8 cellular contexts compared by ENCODE assay signal in the genomic region with DNA sequence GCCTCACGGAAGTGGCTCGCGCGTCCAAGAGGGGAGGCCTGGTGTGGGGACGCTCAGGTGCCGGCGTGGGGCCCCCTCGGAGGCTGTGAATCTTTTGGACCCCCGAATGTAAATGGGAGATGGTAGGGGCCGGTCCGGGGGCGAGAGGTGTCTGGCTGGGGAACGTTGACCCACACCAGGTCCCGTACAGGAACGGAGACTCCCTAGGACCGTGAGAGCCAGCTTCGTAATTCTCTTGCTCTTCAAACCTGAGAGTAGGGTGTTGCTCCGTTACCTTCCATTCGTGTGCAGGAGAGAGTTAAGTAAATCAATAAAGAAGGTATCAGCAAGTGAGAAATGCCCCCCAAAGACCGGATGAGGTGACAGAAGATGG. TPM values are rescaled to one million over a fixed set of nuclear protein-coding genes. Genes with fewer than 3 reads are reported as not detected.
DNase-seq lines count a peak whose midpoint lies in the region; ATAC-seq, FAIRE-seq and TF ChIP-seq lines count a peak whose summit lies in the region.

No MANE protein-coding gene starts in this region.

- H3K79me2 ChIP-seq in astrocyte (ENCODE audit: insufficient read depth, low read length), result peaks cover 65% of the 10 kb centered on the region

- no peaks in the 10 kb centered on the region for H3K27me3 ChIP-seq in CD4-positive, CD25-positive, alpha-beta regulatory T cell (ENCODE audit: control insufficient read depth, insufficient read depth, low read length)
- H3K27me3 ChIP-seq in astrocyte (ENCODE audit: insufficient read depth, low read length) (no peaks in the 10 kb centered on the region), tibial nerve (no peaks in the 10 kb centered on the region)

- H3K4me1 Mint-ChIP-seq in CD4-positive, CD25-positive, alpha-beta regulatory T cell, result peaks cover 35 to 78% (median 68%) of the 10 kb centered on the region in 4 donors
- peaks cover 65% of the 10 kb centered on the region for H3K4me1 Mint-ChIP-seq in astrocyte (ENCODE audit: low read depth, unreplicated experiment)

- FAIRE-seq in astrocyte (lab: Jason Lieb, UNC), result no peak

- H3K36me3 ChIP-seq in CD4-positive, CD25-positive, alpha-beta regulatory T cell (ENCODE audit: control insufficient read depth, insufficient read depth, low read length), result no peaks in the 10 kb centered on the region
- peaks cover 8% of the 10 kb centered on the region for H3K36me3 ChIP-seq in astrocyte (ENCODE audit: insufficient read depth, low read length)
- peaks cover 0 to 3% (median 0%) of the 10 kb centered on the region in 3 donors for H3K36me3 ChIP-seq in tibial nerve

- H3K4me3 ChIP-seq in CD4-positive, CD25-positive, alpha-beta regulatory T cell (ENCODE audit: low read depth, low read length), result peak overlapping the region; percentile 85
- H3K4me3 ChIP-seq in astrocyte (ENCODE audit: insufficient read depth, low read depth, low read length) (peak overlapping the region; percentile 75), tibial nerve (peak overlapping the region; percentile 55 to 88 (median 74))

- H3K4me3 Mint-ChIP-seq in CD4-positive, CD25-positive, alpha-beta regulatory T cell, result peak overlapping the region; percentile 94 to 99 (median 97)
- peak overlapping the region; percentile 99 for H3K4me3 Mint-ChIP-seq in astrocyte (ENCODE audit: unreplicated experiment)

- H3K9me3 ChIP-seq in CD4-positive, CD25-positive, alpha-beta regulatory T cell (ENCODE audit: control insufficient read depth in 2 of 2, low read length in 2 of 2), result no peaks in the 10 kb centered on the region
- H3K9me3 ChIP-seq in astrocyte (ENCODE audit: insufficient read depth, low read depth, low read length), result no peaks in the 10 kb centered on the region
- no peaks in the 10 kb centered on the region for H3K9me3 ChIP-seq in tibial nerve

- no peaks in the 10 kb centered on the region for H3K27me3 Mint-ChIP-seq in CD4-positive, CD25-positive, alpha-beta regulatory T cell
- no peaks in the 10 kb centered on the region for H3K27me3 Mint-ChIP-seq in astrocyte (ENCODE audit: low read depth, unreplicated experiment)

- peak overlapping the region; percentile 94 to 99 (median 99) for H3K27ac Mint-ChIP-seq in CD4-positive, CD25-positive, alpha-beta regulatory T cell
- peak overlapping the region; percentile 100 for H3K27ac Mint-ChIP-seq in astrocyte (ENCODE audit: unreplicated experiment)

- H3K4me1 ChIP-seq in CD4-positive, CD25-positive, alpha-beta regulatory T cell (ENCODE audit: control insufficient read depth, insufficient read depth, low read length, poor library complexity, severe bottlenecking), result peaks cover 40% of the 10 kb centered on the region
- H3K4me1 ChIP-seq in astrocyte (ENCODE audit: insufficient read depth, low read length) (peaks cover 60% of the 10 kb centered on the region), tibial nerve (peaks cover 3 to 80% (median 57%) of the 10 kb centered on the region in 4 donors)

- H3K4me2 ChIP-seq in astrocyte (ENCODE audit: low read length), result peak overlapping the region; percentile 91

- in situ Hi-C loops in GM13976 (cut with MboI; ENCODE audit: low sequenced_read_pairs, unreplicated experiment), result no loop called here

- no peak for TF ChIP-seq EP300 in tibial nerve (IDR thresholded peaks at IDR 0.05)

- ATAC-seq in CD4-positive, CD25-positive, alpha-beta regulatory T cell (ENCODE audit: low read depth in 2 of 2), result no peak
- ATAC-seq in HG03159 (IDR thresholded peaks at IDR 0.05; ENCODE audit: unreplicated experiment), result peak; percentile 2
- ATAC-seq in left colon, result peak; percentile 20
- ATAC-seq in GM21367 (IDR thresholded peaks at IDR 0.05; ENCODE audit: unreplicated experiment), result no peak
- ATAC-seq in HG02588 (IDR thresholded peaks at IDR 0.05; ENCODE audit: unreplicated experiment), result no peak

- TF ChIP-seq CTCF in astrocyte (IDR thresholded peaks at IDR 0.05; ENCODE audit: insufficient read depth, low read depth, low read length) (no peak), tibial nerve (IDR thresholded peaks at IDR 0.05) (no peak), GM13976 (IDR thresholded peaks at IDR 0.05; ENCODE audit: borderline replicate concordance, control extremely low read depth, extremely low read depth, insufficient read depth, missing control alignments) (no peak)

- H4K20me1 ChIP-seq in astrocyte (ENCODE audit: insufficient read depth, low read length), result peaks cover 30% of the 10 kb centered on the region

- peak in 2 of 3 donors; percentile 18 to 40 for DNase-seq in CD4-positive, CD25-positive, alpha-beta regulatory T cell
- DNase-seq in astrocyte (ENCODE audit: low read depth) (no peak), left colon (no peak), tibial nerve (ENCODE audit: low spot score in 2 of 2) (no peak), GM13976 (ENCODE audit: low spot score) (no peak)

- WGBS in tibial nerve, 2 donors, result 0% methylated on average over 14 to 20 of the region's 20 CpGs

- intact Hi-C loops in left colon (cut with DNase I, micrococcal nuclease), result no loop called here

- H3K27ac ChIP-seq in CD4-positive, CD25-positive, alpha-beta regulatory T cell (ENCODE audit: insufficient read depth, low read length, poor library complexity, severe bottlenecking), result peak overlapping the region; percentile 91
- H3K27ac ChIP-seq in astrocyte (ENCODE audit: low read depth, low read length) (peak overlapping the region; percentile 100), tibial nerve (peak overlapping the region; percentile 91 to 100 (median 95))

- peaks cover 8% of the 10 kb centered on the region for H3K36me3 Mint-ChIP-seq in CD4-positive, CD25-positive, alpha-beta regulatory T cell
- peaks cover 3% of the 10 kb centered on the region for H3K36me3 Mint-ChIP-seq in astrocyte (ENCODE audit: low read depth, unreplicated experiment)

- H3K9ac ChIP-seq in astrocyte (ENCODE audit: low read length), result peak overlapping the region; percentile 95

- peak overlapping the region; percentile 75 for H2AFZ ChIP-seq in astrocyte (ENCODE audit: low read depth, low read length)

- TF ChIP-seq POLR2A in tibial nerve (IDR thresholded peaks at IDR 0.05), result no peak

- H3K9me3 Mint-ChIP-seq in CD4-positive, CD25-positive, alpha-beta regulatory T cell, result no peaks in the 10 kb centered on the region
- no peaks in the 10 kb centered on the region for H3K9me3 Mint-ChIP-seq in astrocyte (ENCODE audit: unreplicated experiment)

RNA-seq across cellular contexts. Expression of a gene that starts 0.5 kb away (rescaled TPM):
- total RNA-seq in CD4-positive, CD25-positive, alpha-beta regulatory T cell, result 15.5 TPM
- 10 to 100 TPM; 49.8 to 56.1 (median 53.4) TPM for polyA plus RNA-seq in CD4-positive, CD25-positive, alpha-beta regulatory T cell
- 23.0 and 24.1 TPM in 2 replicates for total RNA-seq in astrocyte
- total RNA-seq in left colon, result 10 to 100 TPM; 11.7 to 20.1 TPM
- 10 to 100 TPM; 30.6 to 67.3 (median 39.4) TPM for total RNA-seq in tibial nerve

RNA-seq across cellular contexts. Expression of a gene that starts 0.9 kb away (rescaled TPM):
- total RNA-seq in CD4-positive, CD25-positive, alpha-beta regulatory T cell, result 4.8 TPM
- polyA plus RNA-seq in CD4-positive, CD25-positive, alpha-beta regulatory T cell, result 1 to 10 TPM in 3 of 4 donors, under 1 TPM in 1; 0.52 to 2.2 (median 1.5) TPM
- total RNA-seq in astrocyte (33.0 and 34.0 TPM in 2 replicates), left colon (10 to 100 TPM; 12.4 to 14.0 TPM), tibial nerve (10 to 100 TPM; 28.8 to 37.5 (median 29.3) TPM)

Comparison
In these comparisons a context has a peak if more than half of its experiments do, and no peak if none do; other contexts are left out.
1. ATAC-seq: peak in HG03159 (single experiment) and left colon (single experiment); none in CD4-positive, CD25-positive, alpha-beta regulatory T cell (0 of 2), GM21367 (single experiment) and HG02588 (single experiment).
2. DNase-seq: peak in CD4-positive, CD25-positive, alpha-beta regulatory T cell (2 of 3); none in astrocyte (single experiment), left colon (0 of 2), tibial nerve (0 of 2) and GM13976 (single experiment).
3. Peak in every context shown above with its lines, with median percentiles within 50 percentile points of each other: H3K27ac ChIP-seq and H3K4me3 ChIP-seq.